ENCODE assay signal across 1 cellular context in genomic region chr15:50247819-50248650, GRCh38.
TF ChIP-seq lines count a peak whose summit lies in the region.

No MANE protein-coding gene starts in this region.

TF ChIP-seq in K562, 482 proteins besides CTCF, POLR2A, EP300 and RAD21 (continued from another document and continues in another):
- TF ChIP-seq CBFA2T2 (conservative IDR thresholded peaks at IDR 0.05): no peak
- no peak for TF ChIP-seq ZEB2 (IDR thresholded peaks at IDR 0.05)
- TF ChIP-seq L3MBTL2 (IDR thresholded peaks at IDR 0.05): peak; percentile 72
- 0 out of 4 replicates have a peak, but pooled peaks of 1 of the 2 experiments have one; percentile 22 for TF ChIP-seq NRF1 (conservative IDR thresholded peaks at IDR 0.05 in 1 of 2, IDR thresholded peaks at IDR 0.05 in 1 of 2)
- no peak for TF ChIP-seq TCF15 (CRISPR knock-in tag; IDR thresholded peaks at IDR 0.05)
- no peak for TF ChIP-seq FOS (IDR thresholded peaks at IDR 0.05; ENCODE audit: extremely low read depth, insufficient read length)
- no peak for TF ChIP-seq ZNF217 (CRISPR knock-in tag; IDR thresholded peaks at IDR 0.05)
- TF ChIP-seq ESRRB (CRISPR knock-in tag; IDR thresholded peaks at IDR 0.05; ENCODE audit: borderline replicate concordance): no peak
- TF ChIP-seq, protein P1, sequence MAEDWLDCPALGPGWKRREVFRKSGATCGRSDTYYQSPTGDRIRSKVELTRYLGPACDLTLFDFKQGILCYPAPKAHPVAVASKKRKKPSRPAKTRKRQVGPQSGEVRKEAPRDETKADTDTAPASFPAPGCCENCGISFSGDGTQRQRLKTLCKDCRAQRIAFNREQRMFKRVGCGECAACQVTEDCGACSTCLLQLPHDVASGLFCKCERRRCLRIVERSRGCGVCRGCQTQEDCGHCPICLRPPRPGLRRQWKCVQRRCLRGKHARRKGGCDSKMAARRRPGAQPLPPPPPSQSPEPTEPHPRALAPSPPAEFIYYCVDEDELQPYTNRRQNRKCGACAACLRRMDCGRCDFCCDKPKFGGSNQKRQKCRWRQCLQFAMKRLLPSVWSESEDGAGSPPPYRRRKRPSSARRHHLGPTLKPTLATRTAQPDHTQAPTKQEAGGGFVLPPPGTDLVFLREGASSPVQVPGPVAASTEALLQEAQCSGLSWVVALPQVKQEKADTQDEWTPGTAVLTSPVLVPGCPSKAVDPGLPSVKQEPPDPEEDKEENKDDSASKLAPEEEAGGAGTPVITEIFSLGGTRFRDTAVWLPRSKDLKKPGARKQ (CRISPR knock-in tag; IDR thresholded peaks at IDR 0.05): no peak
- TF ChIP-seq, protein P2, sequence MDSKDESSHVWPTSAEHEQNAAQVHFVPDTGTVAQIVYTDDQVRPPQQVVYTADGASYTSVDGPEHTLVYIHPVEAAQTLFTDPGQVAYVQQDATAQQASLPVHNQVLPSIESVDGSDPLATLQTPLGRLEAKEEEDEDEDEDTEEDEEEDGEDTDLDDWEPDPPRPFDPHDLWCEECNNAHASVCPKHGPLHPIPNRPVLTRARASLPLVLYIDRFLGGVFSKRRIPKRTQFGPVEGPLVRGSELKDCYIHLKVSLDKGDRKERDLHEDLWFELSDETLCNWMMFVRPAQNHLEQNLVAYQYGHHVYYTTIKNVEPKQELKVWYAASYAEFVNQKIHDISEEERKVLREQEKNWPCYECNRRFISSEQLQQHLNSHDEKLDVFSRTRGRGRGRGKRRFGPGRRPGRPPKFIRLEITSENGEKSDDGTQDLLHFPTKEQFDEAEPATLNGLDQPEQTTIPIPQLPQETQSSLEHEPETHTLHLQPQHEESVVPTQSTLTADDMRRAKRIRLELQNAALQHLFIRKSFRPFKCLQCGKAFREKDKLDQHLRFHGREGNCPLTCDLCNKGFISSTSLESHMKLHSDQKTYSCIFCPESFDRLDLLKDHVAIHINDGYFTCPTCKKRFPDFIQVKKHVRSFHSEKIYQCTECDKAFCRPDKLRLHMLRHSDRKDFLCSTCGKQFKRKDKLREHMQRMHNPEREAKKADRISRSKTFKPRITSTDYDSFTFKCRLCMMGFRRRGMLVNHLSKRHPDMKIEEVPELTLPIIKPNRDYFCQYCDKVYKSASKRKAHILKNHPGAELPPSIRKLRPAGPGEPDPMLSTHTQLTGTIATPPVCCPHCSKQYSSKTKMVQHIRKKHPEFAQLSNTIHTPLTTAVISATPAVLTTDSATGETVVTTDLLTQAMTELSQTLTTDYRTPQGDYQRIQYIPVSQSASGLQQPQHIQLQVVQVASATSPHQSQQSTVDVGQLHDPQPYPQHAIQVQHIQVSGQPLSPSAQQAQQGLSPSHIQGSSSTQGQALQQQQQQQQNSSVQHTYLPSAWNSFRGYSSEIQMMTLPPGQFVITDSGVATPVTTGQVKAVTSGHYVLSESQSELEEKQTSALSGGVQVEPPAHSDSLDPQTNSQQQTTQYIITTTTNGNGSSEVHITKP (IDR thresholded peaks at IDR 0.05; ENCODE audit: partially characterized antibody): no peak
- TF ChIP-seq ATF7 (IDR thresholded peaks at IDR 0.05): 0 out of 2 replicates have a peak, but pooled peaks have one; percentile 8
- 0 out of 2 replicates have a peak, but pooled peaks have one; percentile 9 for TF ChIP-seq SPI1 (IDR thresholded peaks at IDR 0.05; ENCODE audit: borderline replicate concordance, low read depth, low read length)
- no peak for TF ChIP-seq ZNF274 (IDR thresholded peaks at IDR 0.05; ENCODE audit: borderline replicate concordance, low read depth, low read length)
- no peak for TF ChIP-seq ZFP1 (CRISPR knock-in tag; IDR thresholded peaks at IDR 0.05)
- TF ChIP-seq E2F3 (CRISPR knock-in tag; IDR thresholded peaks at IDR 0.05): no peak
- no peak for TF ChIP-seq KLF13 (tag; IDR thresholded peaks at IDR 0.05; ENCODE audit: borderline replicate concordance, low read depth)
- no peak for TF ChIP-seq HMG20A (CRISPR knock-in tag; conservative IDR thresholded peaks at IDR 0.05)
- no peak for TF ChIP-seq ZNF23 (CRISPR knock-in tag; IDR thresholded peaks at IDR 0.05)
- no peak for TF ChIP-seq CHD1 (IDR thresholded peaks at IDR 0.05; ENCODE audit: low read length)
- no peak for TF ChIP-seq ZBTB5 (IDR thresholded peaks at IDR 0.05)
- TF ChIP-seq, protein P3, sequence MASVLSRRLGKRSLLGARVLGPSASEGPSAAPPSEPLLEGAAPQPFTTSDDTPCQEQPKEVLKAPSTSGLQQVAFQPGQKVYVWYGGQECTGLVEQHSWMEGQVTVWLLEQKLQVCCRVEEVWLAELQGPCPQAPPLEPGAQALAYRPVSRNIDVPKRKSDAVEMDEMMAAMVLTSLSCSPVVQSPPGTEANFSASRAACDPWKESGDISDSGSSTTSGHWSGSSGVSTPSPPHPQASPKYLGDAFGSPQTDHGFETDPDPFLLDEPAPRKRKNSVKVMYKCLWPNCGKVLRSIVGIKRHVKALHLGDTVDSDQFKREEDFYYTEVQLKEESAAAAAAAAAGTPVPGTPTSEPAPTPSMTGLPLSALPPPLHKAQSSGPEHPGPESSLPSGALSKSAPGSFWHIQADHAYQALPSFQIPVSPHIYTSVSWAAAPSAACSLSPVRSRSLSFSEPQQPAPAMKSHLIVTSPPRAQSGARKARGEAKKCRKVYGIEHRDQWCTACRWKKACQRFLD (CRISPR knock-in tag; IDR thresholded peaks at IDR 0.05): 0 out of 2 replicates have a peak, but pooled peaks have one; percentile 65
- no peak for TF ChIP-seq HDAC8 (tag; IDR thresholded peaks at IDR 0.05)
- TF ChIP-seq, protein P4, sequence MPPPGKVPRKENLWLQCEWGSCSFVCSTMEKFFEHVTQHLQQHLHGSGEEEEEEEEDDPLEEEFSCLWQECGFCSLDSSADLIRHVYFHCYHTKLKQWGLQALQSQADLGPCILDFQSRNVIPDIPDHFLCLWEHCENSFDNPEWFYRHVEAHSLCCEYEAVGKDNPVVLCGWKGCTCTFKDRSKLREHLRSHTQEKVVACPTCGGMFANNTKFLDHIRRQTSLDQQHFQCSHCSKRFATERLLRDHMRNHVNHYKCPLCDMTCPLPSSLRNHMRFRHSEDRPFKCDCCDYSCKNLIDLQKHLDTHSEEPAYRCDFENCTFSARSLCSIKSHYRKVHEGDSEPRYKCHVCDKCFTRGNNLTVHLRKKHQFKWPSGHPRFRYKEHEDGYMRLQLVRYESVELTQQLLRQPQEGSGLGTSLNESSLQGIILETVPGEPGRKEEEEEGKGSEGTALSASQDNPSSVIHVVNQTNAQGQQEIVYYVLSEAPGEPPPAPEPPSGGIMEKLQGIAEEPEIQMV (tag; conservative IDR thresholded peaks at IDR 0.05; ENCODE audit: low read depth): no peak
- no peak for TF ChIP-seq POLR2AphosphoS5 (IDR thresholded peaks at IDR 0.05; ENCODE audit: control insufficient read depth, insufficient read depth, low read depth, low read length)
- TF ChIP-seq ARHGAP35 (IDR thresholded peaks at IDR 0.05; ENCODE audit: partially characterized antibody): no peak
- no peak for TF ChIP-seq ZNF778 (CRISPR knock-in tag; IDR thresholded peaks at IDR 0.05)
- TF ChIP-seq CHAMP1 (IDR thresholded peaks at IDR 0.05): no peak
- no peak for TF ChIP-seq THRAP3 (IDR thresholded peaks at IDR 0.05; ENCODE audit: borderline replicate concordance)
- 0 out of 2 replicates have a peak, but pooled peaks have one; percentile 26 for TF ChIP-seq GMEB1 (CRISPR knock-in tag; IDR thresholded peaks at IDR 0.05)
- TF ChIP-seq MTF1 (CRISPR knock-in tag; IDR thresholded peaks at IDR 0.05; ENCODE audit: borderline replicate concordance): no peak
- no peak for TF ChIP-seq ZNF609 (CRISPR knock-in tag; IDR thresholded peaks at IDR 0.05; ENCODE audit: borderline replicate concordance)
- no peak for TF ChIP-seq ETV6 (IDR thresholded peaks at IDR 0.05; ENCODE audit: borderline replicate concordance in 1 of 2, low read depth in 2 of 2, low read length in 1 of 2)
- no peak for TF ChIP-seq ETV6 (CRISPR knock-in tag; IDR thresholded peaks at IDR 0.05; ENCODE audit: borderline replicate concordance)
